1 cellular context compared by ENCODE assay signal in genomic region chr1:65538664-65539063, GRCh38.
A peak's percentile ranks its signal among the peaks of the same experiment; 100 is the strongest.
TF ChIP-seq lines count a peak whose summit lies in the region.

No MANE protein-coding gene starts in this region.

TF ChIP-seq in K562, 482 proteins besides CTCF, POLR2A, EP300 and RAD21 (continued from another document):
- TF ChIP-seq UBTF (IDR thresholded peaks at IDR 0.05; ENCODE audit: borderline replicate concordance in 1 of 2, low read depth in 2 of 2, low read length in 2 of 2), result no peak
- TF ChIP-seq NKRF (IDR thresholded peaks at IDR 0.05; ENCODE audit: borderline replicate concordance), result peak; percentile 54; the same call in 1 of the 2 replicates
- peak in 1 of 2 experiments; percentile 82; a peak in 2 of 4 replicates for TF ChIP-seq TBL1XR1 (IDR thresholded peaks at IDR 0.05; ENCODE audit: low read length in 2 of 2)
- TF ChIP-seq XRCC4 (IDR thresholded peaks at IDR 0.05; ENCODE audit: extremely low read depth, insufficient read depth, insufficient read length), result no peak
- TF ChIP-seq ZFPM2 (CRISPR knock-in tag; IDR thresholded peaks at IDR 0.05), result no peak
- no peak for TF ChIP-seq FOXK1 (CRISPR knock-in tag; IDR thresholded peaks at IDR 0.05; ENCODE audit: borderline replicate concordance)
- TF ChIP-seq KDM1A (IDR thresholded peaks at IDR 0.05), result peak; percentile 21 to 65; a peak in 3 of 4 replicates
- peak; percentile 56; the same call in 1 of the 2 replicates for TF ChIP-seq POLR2H (tag; IDR thresholded peaks at IDR 0.05; ENCODE audit: low read depth)
- TF ChIP-seq PHF21A (IDR thresholded peaks at IDR 0.05; ENCODE audit: borderline replicate concordance, low read depth), result no peak
- TF ChIP-seq TGIF2 (CRISPR knock-in tag; IDR thresholded peaks at IDR 0.05), result no peak
- TF ChIP-seq STAT5B (CRISPR knock-in tag; IDR thresholded peaks at IDR 0.05), result no peak
- TF ChIP-seq CTBP1 (IDR thresholded peaks at IDR 0.05; ENCODE audit: borderline replicate concordance), result no peak
